In the genomic region with DNA sequence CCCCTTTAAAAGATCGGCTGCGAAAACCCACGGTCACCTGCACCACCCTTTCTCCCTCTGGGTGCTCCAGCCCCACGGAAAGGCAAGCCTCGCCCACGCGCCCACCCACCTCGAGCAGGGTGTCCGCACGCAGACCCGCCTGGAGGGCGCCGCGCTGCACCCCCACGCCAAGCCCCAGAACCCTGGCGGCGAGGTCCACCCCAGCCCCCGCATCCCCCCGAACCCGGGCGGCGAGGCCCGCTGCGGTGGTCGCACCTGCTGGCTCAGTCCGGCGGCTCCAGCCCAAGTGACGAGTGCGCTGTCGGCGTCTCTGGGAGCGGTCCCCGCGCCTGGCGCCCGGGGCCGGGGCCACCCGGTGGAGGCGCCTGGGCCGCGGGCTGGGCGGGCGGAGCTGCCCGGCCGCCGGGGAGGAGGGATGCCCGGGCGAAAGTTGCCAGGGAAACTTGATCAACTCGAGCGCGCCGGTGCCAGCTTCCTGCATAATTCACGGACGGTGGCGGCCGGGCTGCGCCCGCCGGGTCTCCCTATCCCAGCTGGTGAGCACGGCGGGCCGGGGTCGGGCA, we compare ENCODE assay signal across 9 cellular contexts. TPM values are rescaled to one million over a fixed set of nuclear protein-coding genes. Genes with fewer than 3 reads are reported as not detected.
DNase-seq lines count a peak whose midpoint lies in the region; ATAC-seq and TF ChIP-seq lines count a peak whose summit lies in the region.
"Had no signal": no experiment of that assay in that cellular context is flagged by ENCODE, and none has a peak within 500 bp of the region (broad histone marks: within the 10 kb centered on the region; RNA-seq: fewer than 3 reads in every experiment).

No MANE protein-coding gene starts in this region.

- no peaks in the 10 kb centered on the region for H3K36me3 ChIP-seq in esophagus squamous epithelium
- H3K36me3 ChIP-seq in osteoblast (ENCODE audit: insufficient read depth, low read length): no peaks in the 10 kb centered on the region

- H3K9me3 ChIP-seq in esophagus squamous epithelium (no peaks in the 10 kb centered on the region), osteoblast (ENCODE audit: low read depth, low read length) (no peaks in the 10 kb centered on the region)

- no peak for TF ChIP-seq POLR2A in esophagus squamous epithelium (IDR thresholded peaks at IDR 0.05)

- peak overlapping the region; percentile 37 to 69 (median 56) for H3K4me3 ChIP-seq in esophagus squamous epithelium
- peak overlapping the region; percentile 71 for H3K4me3 ChIP-seq in osteoblast (ENCODE audit: insufficient read depth, low read length)

- peaks cover 6% of the 10 kb centered on the region for H4K20me1 ChIP-seq in osteoblast (ENCODE audit: insufficient read depth, low read length)

- no peaks in the 10 kb centered on the region for H3K79me2 ChIP-seq in osteoblast (ENCODE audit: insufficient read depth, low read length)

- H3K9me3 Mint-ChIP-seq in Calu3 (ENCODE audit: low read depth, unreplicated experiment): no peaks in the 10 kb centered on the region
- H3K9me3 Mint-ChIP-seq in activated T-helper 2 cell treated with anti-CD3 and anti-CD28 coated beads, Interferon-gamma antibody, Interleukin-2, Interleukin-4, amounts not matched to agents 10 μg/mL and 5 μg/mL and 100 μg/mL, durations not matched to agents 14 hours and 24 hours and 36 hours: no peaks in the 10 kb centered on the region
- H3K9me3 Mint-ChIP-seq in activated T-cell treated with anti-CD3 and anti-CD28 coated beads, Interleukin-2, amount 50 U/mL, for 24 hours: no peaks in the 10 kb centered on the region

- peaks cover 0 to 93% (median 5%) of the 10 kb centered on the region in 4 donors for H3K27me3 ChIP-seq in esophagus squamous epithelium
- peaks cover 28% of the 10 kb centered on the region for H3K27me3 ChIP-seq in osteoblast (ENCODE audit: insufficient read depth, low read length)

- DNase-seq in Calu3 (peak; percentile 29), NCI-H1105 treated with DMSO at 0.1 percent for 48 hours (lab: John Stamatoyannopoulos, UW) (peak; percentile 53), esophagus squamous epithelium (lab: John Stamatoyannopoulos, UW) (no peak), osteoblast (ENCODE audit: insufficient read length, low spot score, missing footprints) (peak; percentile 93), NCI-H146 treated with DMSO at 0.1 percent for 48 hours (lab: John Stamatoyannopoulos, UW; ENCODE audit: unreplicated experiment) (no peak)
- DNase-seq in activated T-helper 2 cell treated with anti-CD3 and anti-CD28 coated beads, Interferon-gamma antibody, Interleukin-2, Interleukin-4, amounts not matched to agents 10 μg/mL and 5 μg/mL and 100 μg/mL, durations not matched to agents 14 hours and 24 hours and 36 hours (ENCODE audit: low spot score): no peak
- no peak for DNase-seq in activated T-cell treated with anti-CD3 and anti-CD28 coated beads, Interleukin-2, amount 50 U/mL, for 24 hours
- DNase-seq: activated CD4-positive, alpha-beta T cell treated with anti-CD3 and anti-CD28 coated beads for 1 hour had no signal

- intact Hi-C loops in Calu3 (cut with micrococcal nuclease; ENCODE audit: unreplicated experiment): loop anchor here (5.0 kb wide), 1 partner anchor 91 kb away; no protein-coding TSS in a partner anchor
- intact Hi-C loops in esophagus squamous epithelium (cut with DNase I): no loop called here
- intact Hi-C loops in activated T-helper 2 cell treated with anti-CD3 and anti-CD28 coated beads, Interferon-gamma antibody, Interleukin-2, Interleukin-4, amounts not matched to agents 10 μg/mL and 5 μg/mL and 100 μg/mL, durations not matched to agents 14 hours and 24 hours and 36 hours (cut with micrococcal nuclease): no loop called here

- H3K36me3 Mint-ChIP-seq in Calu3 (ENCODE audit: insufficient read depth, unreplicated experiment): peaks cover 45% of the 10 kb centered on the region
- no peaks in the 10 kb centered on the region for H3K36me3 Mint-ChIP-seq in activated T-helper 2 cell treated with anti-CD3 and anti-CD28 coated beads, Interferon-gamma antibody, Interleukin-2, Interleukin-4, amounts not matched to agents 10 μg/mL and 5 μg/mL and 100 μg/mL, durations not matched to agents 14 hours and 24 hours and 36 hours (ENCODE audit: low read depth)
- no peaks in the 10 kb centered on the region for H3K36me3 Mint-ChIP-seq in activated T-cell treated with anti-CD3 and anti-CD28 coated beads, Interleukin-2, amount 50 U/mL, for 24 hours (ENCODE audit: low read depth)

- H3K4me3 Mint-ChIP-seq in Calu3 (ENCODE audit: low read depth, unreplicated experiment): peak overlapping the region; percentile 87
- no peak overlapping the region for H3K4me3 Mint-ChIP-seq in activated T-helper 2 cell treated with anti-CD3 and anti-CD28 coated beads, Interferon-gamma antibody, Interleukin-2, Interleukin-4, amounts not matched to agents 10 μg/mL and 5 μg/mL and 100 μg/mL, durations not matched to agents 14 hours and 24 hours and 36 hours (ENCODE audit: low read depth)
- no peak overlapping the region for H3K4me3 Mint-ChIP-seq in activated T-cell treated with anti-CD3 and anti-CD28 coated beads, Interleukin-2, amount 50 U/mL, for 24 hours

- H3K27me3 Mint-ChIP-seq in Calu3 (ENCODE audit: unreplicated experiment): no peaks in the 10 kb centered on the region
- peaks cover 48% of the 10 kb centered on the region for H3K27me3 Mint-ChIP-seq in activated T-helper 2 cell treated with anti-CD3 and anti-CD28 coated beads, Interferon-gamma antibody, Interleukin-2, Interleukin-4, amounts not matched to agents 10 μg/mL and 5 μg/mL and 100 μg/mL, durations not matched to agents 14 hours and 24 hours and 36 hours (ENCODE audit: low read depth)
- H3K27me3 Mint-ChIP-seq in activated T-cell treated with anti-CD3 and anti-CD28 coated beads, Interleukin-2, amount 50 U/mL, for 24 hours: peaks cover 73% of the 10 kb centered on the region

- 0% methylated on average over 2 of the region's 63 CpGs; no CpG with 5 or more reads in 1 of the 2 donors for WGBS in esophagus squamous epithelium, 2 donors

- TF ChIP-seq CTCF in Calu3 (IDR thresholded peaks at IDR 0.05; ENCODE audit: unreplicated experiment) (no peak), esophagus squamous epithelium (IDR thresholded peaks at IDR 0.05) (no peak), osteoblast (IDR thresholded peaks at IDR 0.05; ENCODE audit: extremely low read depth, low read depth, low read length) (no peak)

- BruUV-seq in Calu3 (replicated peaks; lab: Mats Ljungman, UMichigan): no TSS peak

- CTCF ChIA-PET in Calu3 (lab: Charles Lee): interaction anchor here (0.8 to 3.0 kb wide), 5 partner anchors 11 to 131 kb away, joined by 3 to 24 read pairs (median 5); no protein-coding TSS in a partner anchor

- no peak overlapping the region for H3K27ac ChIP-seq in esophagus squamous epithelium
- H3K27ac ChIP-seq in osteoblast (ENCODE audit: low read depth, low read length): no peak overlapping the region

- H3K27ac Mint-ChIP-seq in Calu3 (ENCODE audit: unreplicated experiment): peak overlapping the region; percentile 2
- no peak overlapping the region for H3K27ac Mint-ChIP-seq in activated T-helper 2 cell treated with anti-CD3 and anti-CD28 coated beads, Interferon-gamma antibody, Interleukin-2, Interleukin-4, amounts not matched to agents 10 μg/mL and 5 μg/mL and 100 μg/mL, durations not matched to agents 14 hours and 24 hours and 36 hours
- no peak overlapping the region for H3K27ac Mint-ChIP-seq in activated T-cell treated with anti-CD3 and anti-CD28 coated beads, Interleukin-2, amount 50 U/mL, for 24 hours

- H2AFZ ChIP-seq in osteoblast (ENCODE audit: low read length): no peak overlapping the region

- peak overlapping the region; percentile 84 for H3K4me2 ChIP-seq in osteoblast (ENCODE audit: insufficient read depth, low read length)

- H3K4me1 Mint-ChIP-seq in Calu3 (ENCODE audit: low read depth, unreplicated experiment): peaks cover 46% of the 10 kb centered on the region
- H3K4me1 Mint-ChIP-seq in activated T-helper 2 cell treated with anti-CD3 and anti-CD28 coated beads, Interferon-gamma antibody, Interleukin-2, Interleukin-4, amounts not matched to agents 10 μg/mL and 5 μg/mL and 100 μg/mL, durations not matched to agents 14 hours and 24 hours and 36 hours (ENCODE audit: low read depth): no peaks in the 10 kb centered on the region
- H3K4me1 Mint-ChIP-seq in activated T-cell treated with anti-CD3 and anti-CD28 coated beads, Interleukin-2, amount 50 U/mL, for 24 hours (ENCODE audit: low read depth): peaks cover 4% of the 10 kb centered on the region

- H3K4me1 ChIP-seq in esophagus squamous epithelium (peaks cover 13 to 52% (median 20%) of the 10 kb centered on the region in 3 donors), osteoblast (ENCODE audit: insufficient read depth, low read length) (peaks cover 11% of the 10 kb centered on the region)

- ATAC-seq in GM21529 (IDR thresholded peaks at IDR 0.05; ENCODE audit: unreplicated experiment): no peak

RNA-seq across cellular contexts. Expression of gene SHANK2, which starts 1.1 kb away (rescaled TPM):
- total RNA-seq in Calu3 (2022) (109 and 118 TPM in 2 replicates), esophagus squamous epithelium (10 to 100 TPM in 1 of 4 donors, 1 to 10 TPM in 3; 2.5 to 12.6 (median 4.8) TPM), osteoblast (2.5 and 3.5 TPM in 2 replicates)
- total RNA-seq in activated T-helper 2 cell treated with anti-CD3 and anti-CD28 coated beads, Interferon-gamma antibody, Interleukin-2, Interleukin-4, amounts not matched to agents 10 μg/mL and 5 μg/mL and 100 μg/mL, durations not matched to agents 14 hours and 24 hours and 36 hours: not detected in 2 replicates

Comparison
In these comparisons a context has a peak if more than half of its experiments do, and no peak if none do; other contexts are left out.
1. DNase-seq: peak in Calu3 (single experiment), NCI-H1105 treated with DMSO at 0.1 percent for 48 hours (single experiment) and osteoblast (single experiment); none in esophagus squamous epithelium (single experiment), activated T-helper 2 cell treated with anti-CD3 and anti-CD28 coated beads, Interferon-gamma antibody, Interleukin-2, Interleukin-4, amounts not matched to agents 10 μg/mL and 5 μg/mL and 100 μg/mL, durations not matched to agents 14 hours and 24 hours and 36 hours (single experiment), activated T-cell treated with anti-CD3 and anti-CD28 coated beads, Interleukin-2, amount 50 U/mL, for 24 hours (single experiment) and NCI-H146 treated with DMSO at 0.1 percent for 48 hours (single experiment).